8 cellular contexts compared by ENCODE assay signal in genomic region chr17:67245694-67246397, GRCh38. TPM values are rescaled to one million over a fixed set of nuclear protein-coding genes. Genes with fewer than 3 reads are reported as not detected.
DNase-seq lines count a peak whose midpoint lies in the region; ATAC-seq and TF ChIP-seq lines count a peak whose summit lies in the region.

No MANE protein-coding gene starts in this region.

- H3K4me3 Mint-ChIP-seq in CD8-positive, alpha-beta T cell: peak overlapping the region; percentile 86
- H3K4me3 Mint-ChIP-seq in activated CD8-positive, alpha-beta T cell treated with anti-CD3 and anti-CD28 coated beads, Interleukin-2, amount 10 ng/mL, durations not matched to agents 7 days and 5 days: peak overlapping the region; percentile 81
- peak overlapping the region; percentile 87 for H3K4me3 Mint-ChIP-seq in endodermal cell

- peaks cover 46% of the 10 kb centered on the region for H3K4me1 Mint-ChIP-seq in CD8-positive, alpha-beta T cell (ENCODE audit: low read depth)
- peaks cover 44% of the 10 kb centered on the region for H3K4me1 Mint-ChIP-seq in activated CD8-positive, alpha-beta T cell treated with anti-CD3 and anti-CD28 coated beads, Interleukin-2, amount 10 ng/mL, durations not matched to agents 7 days and 5 days (ENCODE audit: low read depth)
- peaks cover 39% of the 10 kb centered on the region for H3K4me1 Mint-ChIP-seq in endodermal cell

- H3K9me3 Mint-ChIP-seq in CD8-positive, alpha-beta T cell: no peaks in the 10 kb centered on the region
- H3K9me3 Mint-ChIP-seq in activated CD8-positive, alpha-beta T cell treated with anti-CD3 and anti-CD28 coated beads, Interleukin-2, amount 10 ng/mL, durations not matched to agents 7 days and 5 days (ENCODE audit: insufficient read depth): no peaks in the 10 kb centered on the region
- H3K9me3 Mint-ChIP-seq in endodermal cell: no peaks in the 10 kb centered on the region

- WGBS in endodermal cell (ENCODE audit: insufficient coverage in 1 of 2, insufficient read length in 1 of 2), 2 experiments: 0% methylated on average over 31 to 75 of the region's 75 CpGs

- H3K9me3 ChIP-seq in CD8-positive, alpha-beta T cell (ENCODE audit: low read length): no peaks in the 10 kb centered on the region
- H3K9me3 ChIP-seq in endodermal cell (ENCODE audit: control insufficient read depth, low read length) (no peaks in the 10 kb centered on the region), mucosa of rectum (ENCODE audit: control insufficient read depth in 2 of 2, low read length in 2 of 2) (no peaks in the 10 kb centered on the region), tibial artery (no peaks in the 10 kb centered on the region)

- peaks cover 18% of the 10 kb centered on the region for H3K36me3 Mint-ChIP-seq in CD8-positive, alpha-beta T cell
- H3K36me3 Mint-ChIP-seq in activated CD8-positive, alpha-beta T cell treated with anti-CD3 and anti-CD28 coated beads, Interleukin-2, amount 10 ng/mL, durations not matched to agents 7 days and 5 days (ENCODE audit: low read depth): peaks cover 23% of the 10 kb centered on the region
- H3K36me3 Mint-ChIP-seq in endodermal cell (ENCODE audit: low read depth): peaks cover 28% of the 10 kb centered on the region

- H3K27ac Mint-ChIP-seq in CD8-positive, alpha-beta T cell: peak overlapping the region; percentile 91
- peak overlapping the region; percentile 83 for H3K27ac Mint-ChIP-seq in activated CD8-positive, alpha-beta T cell treated with anti-CD3 and anti-CD28 coated beads, Interleukin-2, amount 10 ng/mL, durations not matched to agents 7 days and 5 days
- peak overlapping the region; percentile 97 for H3K27ac Mint-ChIP-seq in endodermal cell

- intact Hi-C loops in CD8-positive, alpha-beta T cell (cut with DNase I, micrococcal nuclease): loop anchor here (1.0 to 10.0 kb wide), 8 partner anchors 13 to 1267 kb away; partner anchors contain the start of genes BPTF (in 1 of the 2), PRKAR1A (in 1 of the 2) and PSMD12 (in 1 of the 2)
- intact Hi-C loops in tibial artery (cut with DNase I; ENCODE audit: low total_unique reads): no loop called here

- no peaks in the 10 kb centered on the region for H3K36me3 ChIP-seq in CD8-positive, alpha-beta T cell (ENCODE audit: insufficient read depth, low read length)
- H3K36me3 ChIP-seq in endodermal cell (ENCODE audit: control insufficient read depth, insufficient read depth, low read length) (peaks cover 9% of the 10 kb centered on the region), mucosa of rectum (ENCODE audit: control insufficient read depth in 2 of 2, insufficient read depth in 2 of 2, low read length in 2 of 2) (peaks cover 3 to 4% of the 10 kb centered on the region in 2 donors), tibial artery (no peaks in the 10 kb centered on the region)

- no peaks in the 10 kb centered on the region for H3K27me3 Mint-ChIP-seq in CD8-positive, alpha-beta T cell (ENCODE audit: low read depth)
- H3K27me3 Mint-ChIP-seq in activated CD8-positive, alpha-beta T cell treated with anti-CD3 and anti-CD28 coated beads, Interleukin-2, amount 10 ng/mL, durations not matched to agents 7 days and 5 days (ENCODE audit: low read depth): no peaks in the 10 kb centered on the region
- no peaks in the 10 kb centered on the region for H3K27me3 Mint-ChIP-seq in endodermal cell (ENCODE audit: insufficient read depth)

- H3K9ac ChIP-seq in endodermal cell (ENCODE audit: extremely low read depth, low read length, poor library complexity, severe bottlenecking) (peak overlapping the region; percentile 98), mucosa of rectum (ENCODE audit: low read depth in 1 of 2, low read length in 2 of 2) (peak overlapping the region; percentile 78 to 84)

- no peaks in the 10 kb centered on the region for H3K27me3 ChIP-seq in CD8-positive, alpha-beta T cell (ENCODE audit: insufficient read depth, low read length)
- H3K27me3 ChIP-seq in endodermal cell (ENCODE audit: control insufficient read depth, insufficient read depth, low read length, poor library complexity, severe bottlenecking) (no peaks in the 10 kb centered on the region), mucosa of rectum (ENCODE audit: control insufficient read depth in 2 of 2, insufficient read depth in 2 of 2, low read length in 2 of 2) (no peaks in the 10 kb centered on the region), tibial artery (no peaks in the 10 kb centered on the region)

- H3K4me1 ChIP-seq in CD8-positive, alpha-beta T cell (ENCODE audit: insufficient read depth, low read length): peaks cover 34% of the 10 kb centered on the region
- H3K4me1 ChIP-seq in endodermal cell (ENCODE audit: control insufficient read depth, insufficient read depth, low read length): peaks cover 3% of the 10 kb centered on the region
- H3K4me1 ChIP-seq in mucosa of rectum (ENCODE audit: control insufficient read depth in 2 of 2, insufficient read depth in 2 of 2, low read length in 2 of 2): peaks cover 15 to 23% of the 10 kb centered on the region in 2 donors
- H3K4me1 ChIP-seq in tibial artery: peaks cover 0 to 39% (median 17%) of the 10 kb centered on the region in 4 donors

- peak in 5 of 7 experiments; percentile 23 to 65 (median 41) for DNase-seq in CD8-positive, alpha-beta T cell
- DNase-seq in Kasumi-1 (lab: John Stamatoyannopoulos, UW) (peak; percentile 48 to 53), endodermal cell (peak; percentile 97), tibial artery (no peak), 8988T (no peak)
- peak; percentile 57 for DNase-seq in activated CD8-positive, alpha-beta T cell treated with anti-CD3 and anti-CD28 coated beads, Interleukin-2, amount 10 ng/mL, durations not matched to agents 7 days and 5 days

- peak overlapping the region; percentile 77 for H3K27ac ChIP-seq in CD8-positive, alpha-beta T cell (ENCODE audit: low read depth, low read length)
- H3K27ac ChIP-seq in endodermal cell (ENCODE audit: low read depth, low read length) (peak overlapping the region; percentile 82), mucosa of rectum (ENCODE audit: low read depth in 2 of 2, low read length in 2 of 2) (peak overlapping the region; percentile 74 to 79), tibial artery (peak overlapping the region; percentile 75 to 80)

- no peak for TF ChIP-seq CTCF in CD8-positive, alpha-beta T cell (IDR thresholded peaks at IDR 0.05)
- TF ChIP-seq CTCF in endodermal cell (conservative IDR thresholded peaks at IDR 0.05) (peak; percentile 61), tibial artery (IDR thresholded peaks at IDR 0.05) (no peak)

- POLR2A ChIA-PET in CD8-positive, alpha-beta T cell (lab: Charles Lee): interaction anchor here (0.9 to 1.4 kb wide), 2 partner anchors 11 to 31 kb away, joined by 3 to 5 read pairs; no protein-coding TSS in a partner anchor
- POLR2A ChIA-PET in activated CD8-positive, alpha-beta T cell treated with anti-CD3 and anti-CD28 coated beads, Interleukin-2, amount 10 ng/mL, durations not matched to agents 7 days and 5 days (lab: Charles Lee): interaction anchor here (1.0 to 1.8 kb wide), 4 partner anchors 11 to 132 kb away, joined by 3 to 12 read pairs (median 4); no protein-coding TSS in a partner anchor

- peak overlapping the region; percentile 78 for H3K4me3 ChIP-seq in CD8-positive, alpha-beta T cell (ENCODE audit: low read depth, low read length)
- H3K4me3 ChIP-seq in endodermal cell (ENCODE audit: low read length) (peak overlapping the region; percentile 92), mucosa of rectum (ENCODE audit: low read length in 2 of 2) (peak overlapping the region; percentile 83 to 86), tibial artery (peak overlapping the region; percentile 78 to 92)

- CTCF ChIA-PET in CD8-positive, alpha-beta T cell (lab: Charles Lee): interaction anchor here (1.0 kb wide), 1 partner anchor 23 kb away, joined by 3 read pairs; no protein-coding TSS in a partner anchor
- CTCF ChIA-PET in activated CD8-positive, alpha-beta T cell treated with anti-CD3 and anti-CD28 coated beads, Interleukin-2, amount 10 ng/mL, durations not matched to agents 7 days and 5 days (lab: Charles Lee): no interaction called here

- ATAC-seq in CD8-positive, alpha-beta T cell: peak; percentile 12
- peak; percentile 40 for ATAC-seq in activated CD8-positive, alpha-beta T cell treated with anti-CD3 and anti-CD28 coated beads, Interleukin-2, amount 10 ng/mL, durations not matched to agents 7 days and 5 days
- ATAC-seq in HG03354 (IDR thresholded peaks at IDR 0.05; ENCODE audit: poor library complexity, severe bottlenecking, unreplicated experiment): no peak

RNA-seq across cellular contexts. Expression of gene HELZ, which starts 0.8 kb away (rescaled TPM):
- total RNA-seq in CD8-positive, alpha-beta T cell: 100 to 1,000 TPM; 108 to 116 TPM
- 10 to 100 TPM; 69.1 to 76.6 TPM for total RNA-seq in activated CD8-positive, alpha-beta T cell treated with anti-CD3 and anti-CD28 coated beads, Interleukin-2, amount 10 ng/mL, durations not matched to agents 7 days and 5 days
- total RNA-seq in endodermal cell: 10 to 100 TPM; 51.4 to 74.7 TPM
- 12.3 TPM for polyA plus RNA-seq in endodermal cell (2013, experiment 1 of 2)
- polyA plus RNA-seq in endodermal cell (2013, experiment 2 of 2): 13.7 TPM

Comparison
In these comparisons a context has a peak if more than half of its experiments do, and no peak if none do; other contexts are left out.
1. DNase-seq: peak in CD8-positive, alpha-beta T cell (5 of 7), Kasumi-1 (2 of 2), activated CD8-positive, alpha-beta T cell treated with anti-CD3 and anti-CD28 coated beads, Interleukin-2, amount 10 ng/mL, durations not matched to agents 7 days and 5 days (single experiment) and endodermal cell (single experiment); none in tibial artery (0 of 2) and 8988T (single experiment).
2. Peak in every context shown above with its lines, with median percentiles within 50 percentile points of each other: H3K27ac ChIP-seq, H3K4me3 ChIP-seq, H3K27ac Mint-ChIP-seq and H3K4me3 Mint-ChIP-seq.